Comparison of ENCODE assay signal across 1 cellular context in the genomic region with DNA sequence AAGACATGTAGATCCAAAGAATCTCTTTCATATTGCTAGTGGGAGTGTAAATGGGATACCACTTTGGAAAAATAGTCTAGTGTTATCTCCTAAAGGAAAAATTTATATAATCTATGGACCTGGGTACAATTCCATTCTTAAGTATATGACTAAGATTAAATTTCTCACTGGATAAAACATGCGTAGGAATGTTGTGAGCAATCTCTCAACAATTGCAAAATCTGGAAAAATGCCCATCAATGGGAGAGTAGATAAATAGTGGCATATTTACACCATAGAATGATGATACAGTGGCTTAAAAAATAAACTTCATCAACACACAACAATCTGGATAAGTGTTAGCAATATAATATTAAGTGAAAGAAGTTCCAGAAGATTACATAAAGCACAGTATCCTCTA.
TF ChIP-seq lines count a peak whose summit lies in the region.

No MANE protein-coding gene starts in this region.

TF ChIP-seq in SK-N-SH, 30 proteins besides CTCF, POLR2A, EP300 and RAD21 (continued from another document):
- TF ChIP-seq MAX (IDR thresholded peaks at IDR 0.05; ENCODE audit: low read depth) (no peak), ELF1 (IDR thresholded peaks at IDR 0.05) (no peak), TCF12 (IDR thresholded peaks at IDR 0.05) (peak; percentile 60), FOSL2 (IDR thresholded peaks at IDR 0.05; ENCODE audit: borderline replicate concordance, low read depth) (peak; percentile 74; the same call in 1 of the 2 replicates), JUND (IDR thresholded peaks at IDR 0.05) (peak; percentile 65)
